In genomic region chr20:36399147-36399968, GRCh38 we compare ENCODE assay signal across 1 cellular context.
TF ChIP-seq lines count a peak whose summit lies in the region.

No MANE protein-coding gene starts in this region.

TF ChIP-seq in WTC11, 78 proteins besides CTCF, POLR2A, EP300 and RAD21 (continued from another document):
- TF ChIP-seq HMGXB4 (CRISPR knock-in tag; IDR thresholded peaks at IDR 0.05) = no peak
- no peak for TF ChIP-seq FOXP4 (CRISPR knock-in tag; IDR thresholded peaks at IDR 0.05)
- no peak for TF ChIP-seq AFF4 (CRISPR knock-in tag; IDR thresholded peaks at IDR 0.05; ENCODE audit: borderline replicate concordance)
- no peak for TF ChIP-seq ZNF219 (CRISPR knock-in tag; IDR thresholded peaks at IDR 0.05; ENCODE audit: borderline replicate concordance)
- 0 out of 2 replicates have a peak, but pooled peaks have one; percentile 27 for TF ChIP-seq SP1 (CRISPR knock-in tag; conservative IDR thresholded peaks at IDR 0.05)
- TF ChIP-seq ZNF671 (CRISPR knock-in tag; IDR thresholded peaks at IDR 0.05) = no peak
- peak; percentile 59; the same call in 1 of the 2 replicates for TF ChIP-seq GTF2I (CRISPR knock-in tag; conservative IDR thresholded peaks at IDR 0.05)
- no peak for TF ChIP-seq JAZF1 (CRISPR knock-in tag; IDR thresholded peaks at IDR 0.05)
- TF ChIP-seq USF1 (CRISPR knock-in tag; IDR thresholded peaks at IDR 0.05) = no peak
- TF ChIP-seq NR1H2 (CRISPR knock-in tag; IDR thresholded peaks at IDR 0.05) = no peak
- TF ChIP-seq FOXJ3 (CRISPR knock-in tag; IDR thresholded peaks at IDR 0.05; ENCODE audit: borderline replicate concordance) = no peak
- TF ChIP-seq ZNF532 (CRISPR knock-in tag; IDR thresholded peaks at IDR 0.05; ENCODE audit: borderline replicate concordance) = no peak
- no peak for TF ChIP-seq NFYB (CRISPR knock-in tag; conservative IDR thresholded peaks at IDR 0.05; ENCODE audit: low read depth)
